In genomic region chr3:152391671-152392070, GRCh38 we compare ENCODE assay signal across 25 cellular contexts.
DNase-seq lines count a peak whose midpoint lies in the region; ATAC-seq and TF ChIP-seq lines count a peak whose summit lies in the region.
"Had no signal": no experiment of that assay in that cellular context is flagged by ENCODE, and none has a peak within 500 bp of the region (broad histone marks: within the 10 kb centered on the region; RNA-seq: fewer than 3 reads in every experiment).

No MANE protein-coding gene starts in this region.

- H2BK5ac ChIP-seq in IMR-90 (ENCODE audit: low read depth, low read length, poor library complexity, severe bottlenecking), result peak overlapping the region; percentile 34

- H3K4ac ChIP-seq in IMR-90 (ENCODE audit: low read depth, low read length), result 0 out of 2 replicates have a peak overlapping the region, but pooled peaks have one; percentile 41

- BruUV-seq in IMR-90 (replicated peaks; lab: Mats Ljungman, UMichigan), result no TSS peak

- peak overlapping the region in 2 of 8 donors; percentile 13 to 30 for H3K4me3 Mint-ChIP-seq in CD4-positive, alpha-beta memory T cell
- H3K4me3 Mint-ChIP-seq: activated CD8-positive, alpha-beta memory T cell treated with anti-CD3 and anti-CD28 coated beads, Interleukin-2, amount 10 ng/mL, durations not matched to agents 7 days and 5 days; memory B cell; neural crest cell; stimulated activated naive CD8-positive, alpha-beta T cell treated with anti-CD3 and anti-CD28 coated beads, Interleukin-15, Interleukin-2, amounts not matched to agents 100 ng/mL and 50 ng/mL, for 24 hours had no signal

- H3K4me1 Mint-ChIP-seq in CD4-positive, alpha-beta memory T cell, result peaks cover 41 to 85% (median 62%) of the 10 kb centered on the region in 4 donors

- no peak for TF ChIP-seq POLR2A in IMR-90 (IDR thresholded peaks at IDR 0.05; ENCODE audit: low read depth, low read length)
- TF ChIP-seq POLR2A in gastroesophageal sphincter (IDR thresholded peaks at IDR 0.05), result no peak

- no peak overlapping the region for H3K4me3 ChIP-seq in CD4-positive, alpha-beta memory T cell (ENCODE audit: low read length in 2 of 2)
- no peak overlapping the region for H3K4me3 ChIP-seq in IMR-90 (ENCODE audit: insufficient read depth, low read depth, low read length)
- no peak overlapping the region for H3K4me3 ChIP-seq in gastroesophageal sphincter
- H3K4me3 ChIP-seq in neutrophil (ENCODE audit: low read depth in 1 of 2, low read length in 1 of 2), result no peak overlapping the region
- H3K4me3 ChIP-seq in right cardiac atrium (ENCODE audit: low read length), result no peak overlapping the region
- H3K4me3 ChIP-seq: cardiac muscle cell, tibial nerve had no signal

- H3K9me3 ChIP-seq in CD4-positive, alpha-beta memory T cell (ENCODE audit: control insufficient read depth in 1 of 2, low read length in 2 of 2), result no peaks in the 10 kb centered on the region
- H3K9me3 ChIP-seq in IMR-90 (ENCODE audit: control insufficient read depth, insufficient read depth, low read length), result no peaks in the 10 kb centered on the region
- no peaks in the 10 kb centered on the region for H3K9me3 ChIP-seq in gastroesophageal sphincter
- no peaks in the 10 kb centered on the region for H3K9me3 ChIP-seq in neutrophil
- no peaks in the 10 kb centered on the region for H3K9me3 ChIP-seq in right cardiac atrium (ENCODE audit: control insufficient read depth, low read length)
- H3K9me3 ChIP-seq: tibial nerve had no signal

- no peak overlapping the region for H2AK5ac ChIP-seq in IMR-90 (ENCODE audit: low read depth, low read length)

- H3K36me3 ChIP-seq in CD4-positive, alpha-beta memory T cell (ENCODE audit: insufficient read depth, low read length), result peaks cover 21% of the 10 kb centered on the region
- H3K36me3 ChIP-seq in IMR-90 (ENCODE audit: control insufficient read depth, insufficient read depth, low read length) (peaks cover 6% of the 10 kb centered on the region), gastroesophageal sphincter (no peaks in the 10 kb centered on the region), neutrophil (no peaks in the 10 kb centered on the region)
- H3K36me3 ChIP-seq: cardiac muscle cell, tibial nerve had no signal

- no peak overlapping the region for H3K27ac ChIP-seq in CD4-positive, alpha-beta memory T cell (ENCODE audit: low read depth, low read length)
- H3K27ac ChIP-seq in IMR-90 (ENCODE audit: insufficient read depth, low read length) (no peak overlapping the region), gastroesophageal sphincter (peak overlapping the region; percentile 15 to 92 (median 80)), neutrophil (peak overlapping the region; percentile 43), right cardiac atrium (ENCODE audit: low read length) (no peak overlapping the region)
- H3K27ac ChIP-seq: cardiac muscle cell, epithelial cell of prostate, foreskin keratinocyte had no signal

- H4K91ac ChIP-seq in IMR-90 (ENCODE audit: insufficient read depth, low read depth, low read length), result no peak overlapping the region; the same call in 1 of the 2 replicates

- H4K5ac ChIP-seq in IMR-90 (ENCODE audit: low read depth, low read length), result no peak overlapping the region

- TF ChIP-seq EP300 in gastroesophageal sphincter (IDR thresholded peaks at IDR 0.05), result no peak

- H3K9ac ChIP-seq in IMR-90 (ENCODE audit: low read depth, low read length), result no peak overlapping the region

- H2BK15ac ChIP-seq in IMR-90 (ENCODE audit: low read depth, low read length), result no peak overlapping the region

- H3K9me1 ChIP-seq in IMR-90 (ENCODE audit: insufficient read depth, low read length), result peaks cover 22% of the 10 kb centered on the region

- peak overlapping the region in 6 of 7 donors; percentile 27 to 73 (median 54) for H3K27ac Mint-ChIP-seq in CD4-positive, alpha-beta memory T cell
- H3K27ac Mint-ChIP-seq: activated CD8-positive, alpha-beta memory T cell treated with anti-CD3 and anti-CD28 coated beads, Interleukin-2, amount 10 ng/mL, durations not matched to agents 7 days and 5 days; memory B cell; progenitor cell of endocrine pancreas had no signal

- H3K27me3 ChIP-seq in CD4-positive, alpha-beta memory T cell (ENCODE audit: insufficient read depth, low read length), result no peaks in the 10 kb centered on the region
- H3K27me3 ChIP-seq in IMR-90 (ENCODE audit: control insufficient read depth, insufficient read depth, low read length) (no peaks in the 10 kb centered on the region), gastroesophageal sphincter (no peaks in the 10 kb centered on the region), neutrophil (no peaks in the 10 kb centered on the region), right cardiac atrium (ENCODE audit: control insufficient read depth, insufficient read depth) (no peaks in the 10 kb centered on the region)
- H3K27me3 ChIP-seq: cardiac muscle cell, foreskin keratinocyte, tibial nerve had no signal

- no peak overlapping the region for H2BK20ac ChIP-seq in IMR-90 (ENCODE audit: low read depth, low read length)

- dilution Hi-C loops in IMR-90 (cut with HindIII; ENCODE audit: low sequenced_read_pairs, unreplicated experiment), result no loop called here

- H3K27me3 Mint-ChIP-seq in CD4-positive, alpha-beta memory T cell, result no peaks in the 10 kb centered on the region
- H3K27me3 Mint-ChIP-seq: activated CD8-positive, alpha-beta memory T cell treated with anti-CD3 and anti-CD28 coated beads, Interleukin-2, amount 10 ng/mL, durations not matched to agents 7 days and 5 days; memory B cell; progenitor cell of endocrine pancreas; stimulated activated naive CD8-positive, alpha-beta T cell treated with anti-CD3 and anti-CD28 coated beads, Interleukin-15, Interleukin-2, amounts not matched to agents 100 ng/mL and 50 ng/mL, for 24 hours had no signal

- peaks cover 7 to 68% of the 10 kb centered on the region in 2 experiments; a peak in 3 of 4 replicates for H3K79me1 ChIP-seq in IMR-90 (ENCODE audit: low read depth in 1 of 2, low read length in 2 of 2)

- H3K56ac ChIP-seq in IMR-90 (ENCODE audit: extremely low read depth, insufficient read depth, low read length), result no peak overlapping the region

- POLR2A ChIA-PET in CD4-positive, alpha-beta memory T cell (lab: Charles Lee; ENCODE audit: partially characterized antibody), result interaction anchor here (0.8 to 1.3 kb wide), 4 partner anchors 10 to 68 kb away, joined by 3 to 4 read pairs (median 3); no protein-coding TSS in a partner anchor
- POLR2A ChIA-PET in IMR-90 (lab: Charles Lee; ENCODE audit: unreplicated experiment), result no interaction called here

- TF ChIP-seq CTCF in IMR-90 (conservative IDR thresholded peaks at IDR 0.05; ENCODE audit: low read depth, low read length), result no peak
- no peak for TF ChIP-seq CTCF in gastroesophageal sphincter (IDR thresholded peaks at IDR 0.05)
- TF ChIP-seq CTCF in neutrophil (IDR thresholded peaks at IDR 0.05), result no peak

- H2AK9ac ChIP-seq in IMR-90 (replicated peaks; ENCODE audit: low read depth, low read length, poor library complexity), result no peak overlapping the region

- H3K18ac ChIP-seq in IMR-90 (ENCODE audit: low read depth, low read length), result no peak overlapping the region

- intact Hi-C loops in CD4-positive, alpha-beta memory T cell (cut with micrococcal nuclease), result loop anchor here (2.0 kb wide), 1 partner anchor 15 kb away; no protein-coding TSS in a partner anchor
- intact Hi-C loops in IMR-90 (cut with micrococcal nuclease), result no loop called here
- intact Hi-C loops in right cardiac atrium (cut with DNase I), result no loop called here

- H2BK120ac ChIP-seq in IMR-90 (ENCODE audit: low read depth, low read length), result no peak overlapping the region

- no peak for DNase-seq in CD4-positive, alpha-beta memory T cell
- DNase-seq in IMR-90 (no peak), SW480 (ENCODE audit: low spot score) (no peak), NCI-H187 treated with DMSO at 0.1 percent for 48 hours (lab: John Stamatoyannopoulos, UW) (no peak), right cardiac atrium (no peak)
- DNase-seq: activated CD8-positive, alpha-beta memory T cell treated with anti-CD3 and anti-CD28 coated beads, Interleukin-2, amount 10 ng/mL, durations not matched to agents 7 days and 5 days; activated effector memory CD4-positive, alpha-beta T cell treated with anti-CD3 and anti-CD28 coated beads, Interleukin-2, amount 50 U/mL, for 16 hours; COR-L47; foreskin keratinocyte; hypothalamus; kidney; NCI-H2029; NCI-H226; small intestine; stimulated activated CD4-positive, alpha-beta T cell treated with anti-CD3 and anti-CD28 coated beads, Interleukin-2, amount 100 ng/mL, for 48 hours had no signal

- no CpG with 5 or more reads among the region's 1 CpG for WGBS in IMR-90 (ENCODE audit: extremely low coverage in 2 of 2, insufficient read length in 1 of 2), 2 experiments
- 27 to 53% methylated on average over 1 of the region's 1 CpG for WGBS in gastroesophageal sphincter (ENCODE audit: low coverage in 1 of 2), 2 donors
- 76% methylated on average over 1 of the region's 1 CpG for WGBS in right cardiac atrium

- peaks cover 0 to 2% (median 0%) of the 10 kb centered on the region in 8 donors for H3K9me3 Mint-ChIP-seq in CD4-positive, alpha-beta memory T cell
- H3K9me3 Mint-ChIP-seq: memory B cell; neural crest cell; stimulated activated naive CD8-positive, alpha-beta T cell treated with anti-CD3 and anti-CD28 coated beads, Interleukin-15, Interleukin-2, amounts not matched to agents 100 ng/mL and 50 ng/mL, for 24 hours had no signal

- H4K20me1 ChIP-seq in IMR-90 (ENCODE audit: insufficient read depth, low read length), result peaks cover 52% of the 10 kb centered on the region

- no peak overlapping the region for H2AFZ ChIP-seq in IMR-90 (replicated peaks; ENCODE audit: low read length, poor library complexity)

- no peak for ATAC-seq in IMR-90 (ENCODE audit: low read depth)
- ATAC-seq in gastroesophageal sphincter, result no peak
- ATAC-seq in right cardiac atrium, result no peak
- ATAC-seq: activated CD8-positive, alpha-beta memory T cell treated with anti-CD3 and anti-CD28 coated beads, Interleukin-2, amount 10 ng/mL, durations not matched to agents 7 days and 5 days; foreskin keratinocyte; Panc1 had no signal

- peaks cover 41 to 70% of the 10 kb centered on the region in 2 donors for H3K36me3 Mint-ChIP-seq in CD4-positive, alpha-beta memory T cell

- peak overlapping the region; percentile 48; the same call in 1 of the 2 replicates for H3K23ac ChIP-seq in IMR-90 (ENCODE audit: low read depth, low read length)

- no peak overlapping the region for H4K8ac ChIP-seq in IMR-90 (ENCODE audit: low read depth in 2 of 2, low read length in 2 of 2)

- CTCF ChIA-PET in CD4-positive, alpha-beta memory T cell (lab: Charles Lee; ENCODE audit: partially characterized antibody), result interaction anchor here (2.3 kb wide), 1 partner anchor 10 kb away, joined by 7 read pairs; no protein-coding TSS in a partner anchor
- CTCF ChIA-PET in IMR-90 (lab: Yijun Ruan, JAX), result no interaction called here

- in situ Hi-C loops in IMR-90 (cut with MboI; ENCODE audit: low sequenced_read_pairs), result no loop called here

- H3K14ac ChIP-seq in IMR-90 (replicated peaks; ENCODE audit: low read depth, low read length), result 0 out of 2 replicates have a peak overlapping the region, but pooled peaks have one; percentile 50

- peaks cover 66% of the 10 kb centered on the region for H3K4me1 ChIP-seq in CD4-positive, alpha-beta memory T cell (ENCODE audit: insufficient read depth, low read length)
- H3K4me1 ChIP-seq in IMR-90 (ENCODE audit: control insufficient read depth, insufficient read depth, low read length) (peaks cover 9% of the 10 kb centered on the region), gastroesophageal sphincter (peaks cover 44 to 99% (median 46%) of the 10 kb centered on the region in 3 donors), neutrophil (ENCODE audit: control insufficient read depth in 1 of 2, insufficient read depth in 1 of 2, low read depth in 1 of 2, low read length in 1 of 2) (peaks cover 5 to 11% of the 10 kb centered on the region in 2 experiments), right cardiac atrium (ENCODE audit: control insufficient read depth, insufficient read depth, low read length) (peaks cover 11% of the 10 kb centered on the region)

- no peak for TF ChIP-seq RAD21 in IMR-90 (IDR thresholded peaks at IDR 0.05; ENCODE audit: low read length)

- no peak overlapping the region for H3K4me2 ChIP-seq in IMR-90 (ENCODE audit: low read depth, low read length)

Comparison
In these comparisons a context has a peak if more than half of its experiments do, and no peak if none do; other contexts are left out.
1. H3K27ac ChIP-seq: peak in gastroesophageal sphincter (4 of 4) and neutrophil (single experiment); none in CD4-positive, alpha-beta memory T cell (single experiment), IMR-90 (single experiment) and right cardiac atrium (single experiment).